Comparison of ENCODE assay signal across 8 cellular contexts in genomic region chr14:75176142-75176820, GRCh38. TPM values are rescaled to one million over a fixed set of nuclear protein-coding genes. Genes with fewer than 3 reads are reported as not detected.
DNase-seq lines count a peak whose midpoint lies in the region; ATAC-seq and TF ChIP-seq lines count a peak whose summit lies in the region.

Gene TMED10, minus strand, starts transcription at chr14:75176612. Its CDS starts 33 bp downstream, at chr14:75176579.

- H3K4me1 ChIP-seq in ES-I3 (ENCODE audit: insufficient read depth, low read length): peaks cover 3% of the 10 kb centered on the region; the same call in 1 of the 2 replicates
- H3K4me1 ChIP-seq in heart left ventricle: peaks cover 3 to 48% (median 25%) of the 10 kb centered on the region in 12 donors
- H3K4me1 ChIP-seq in upper lobe of left lung: peaks cover 28 to 37% (median 34%) of the 10 kb centered on the region in 4 donors

- H3K4me1 Mint-ChIP-seq in activated naive CD8-positive, alpha-beta T cell treated with anti-CD3 and anti-CD28 coated beads, Interleukin-2, amount 50 U/mL, for 24 hours: peaks cover 46% of the 10 kb centered on the region

- intact Hi-C loops in heart left ventricle (cut with DNase I): loop anchor here in 6 of 10 donors (1.0 to 10.0 kb wide), 11 partner anchors 34 to 121 kb away; partner anchors contain the start of genes FOS (in 3 of the 6) and NEK9 (in 2 of the 6)
- intact Hi-C loops in posterior cingulate gyrus (cut with DNase I): loop anchor here (2.0 to 5.0 kb wide), 3 partner anchors 43 to 121 kb away; no protein-coding TSS in a partner anchor

- H3K36me3 ChIP-seq in ES-I3 (ENCODE audit: insufficient read depth, low read length): no peaks in the 10 kb centered on the region
- H3K36me3 ChIP-seq in heart left ventricle: no peaks in the 10 kb centered on the region
- no peaks in the 10 kb centered on the region for H3K36me3 ChIP-seq in upper lobe of left lung

- TF ChIP-seq CTCF in heart left ventricle (IDR thresholded peaks at IDR 0.05) (peak in 2 of 12 donors; percentile 1 to 23), upper lobe of left lung (IDR thresholded peaks at IDR 0.05) (peak in 2 of 6 experiments; percentile 14 to 50)

- H3K27me3 Mint-ChIP-seq in activated naive CD8-positive, alpha-beta T cell treated with anti-CD3 and anti-CD28 coated beads, Interleukin-2, amount 50 U/mL, for 24 hours: no peaks in the 10 kb centered on the region

- H3K9me3 ChIP-seq in ES-I3 (ENCODE audit: control insufficient read depth, insufficient read depth, low read length) (no peaks in the 10 kb centered on the region), heart left ventricle (no peaks in the 10 kb centered on the region), upper lobe of left lung (no peaks in the 10 kb centered on the region)

- WGBS in heart left ventricle, 4 donors: 0 to 1% (median 0%) methylated on average over 25 to 49 of the region's 49 CpGs
- 0% methylated on average over 22 to 49 of the region's 49 CpGs for WGBS in upper lobe of left lung, 2 donors

- H3K4me3 ChIP-seq in heart left ventricle (peak within 1 kb of the TSS; percentile 70 to 99 (median 89)), upper lobe of left lung (peak within 1 kb of the TSS; percentile 59 to 83 (median 74))

- H3K36me3 Mint-ChIP-seq in activated naive CD8-positive, alpha-beta T cell treated with anti-CD3 and anti-CD28 coated beads, Interleukin-2, amount 50 U/mL, for 24 hours (ENCODE audit: low read depth): peaks cover 2% of the 10 kb centered on the region

- peak within 1 kb of the TSS; percentile 87 to 98 (median 96) for H3K27ac ChIP-seq in heart left ventricle
- peak within 1 kb of the TSS; percentile 93 to 99 (median 96) for H3K27ac ChIP-seq in upper lobe of left lung

- peak in 1 of 2 donors; percentile 36 for TF ChIP-seq POLR2A in heart left ventricle (IDR thresholded peaks at IDR 0.05)
- TF ChIP-seq POLR2A in upper lobe of left lung (IDR thresholded peaks at IDR 0.05): peak; percentile 21 to 87 (median 58)

- peak within 1 kb of the TSS; percentile 94 for H3K4me3 Mint-ChIP-seq in activated naive CD8-positive, alpha-beta T cell treated with anti-CD3 and anti-CD28 coated beads, Interleukin-2, amount 50 U/mL, for 24 hours

- DNase-seq in Kasumi-1 (lab: John Stamatoyannopoulos, UW): peak; percentile 95 to 96
- DNase-seq in SW480 (ENCODE audit: low spot score): peak; percentile 91
- peak; percentile 91 for DNase-seq in activated naive CD8-positive, alpha-beta T cell treated with anti-CD3 and anti-CD28 coated beads, Interleukin-2, amount 50 U/mL, for 24 hours
- peak; percentile 87 to 95 (median 90) for DNase-seq in heart left ventricle
- peak; percentile 85 to 98 (median 90) for DNase-seq in posterior cingulate gyrus
- DNase-seq in upper lobe of left lung: peak; percentile 85 to 94

- H3K9ac ChIP-seq in ES-I3 (ENCODE audit: low read depth, low read length): peak within 1 kb of the TSS; percentile 82

- peak in 1 of 4 donors; percentile 27 for TF ChIP-seq EP300 in upper lobe of left lung (IDR thresholded peaks at IDR 0.05)

- peak within 1 kb of the TSS; percentile 95 for H3K27ac Mint-ChIP-seq in activated naive CD8-positive, alpha-beta T cell treated with anti-CD3 and anti-CD28 coated beads, Interleukin-2, amount 50 U/mL, for 24 hours

- H3K9me3 Mint-ChIP-seq in activated naive CD8-positive, alpha-beta T cell treated with anti-CD3 and anti-CD28 coated beads, Interleukin-2, amount 50 U/mL, for 24 hours: no peaks in the 10 kb centered on the region

- H3K27me3 ChIP-seq in heart left ventricle (no peaks in the 10 kb centered on the region), upper lobe of left lung (no peaks in the 10 kb centered on the region)

- ATAC-seq in GM21825 (IDR thresholded peaks at IDR 0.05; ENCODE audit: unreplicated experiment) (peak; percentile 70), heart left ventricle (peak; percentile 95 to 97 (median 96)), upper lobe of left lung (ENCODE audit: low FRiP score in 2 of 2) (peak; percentile 96 to 97)
- peak; percentile 84 for ATAC-seq in activated naive CD8-positive, alpha-beta T cell treated with anti-CD3 and anti-CD28 coated beads, Interleukin-2, amount 50 U/mL, for 24 hours

RNA-seq across cellular contexts. Expression of gene TMED10, which starts in this region (rescaled TPM):
- total RNA-seq in heart left ventricle (100 to 1,000 TPM; 235 to 362 (median 275) TPM), upper lobe of left lung (100 to 1,000 TPM in 4 of 6 donors, 10 to 100 TPM in 2; 72.3 to 314 (median 186) TPM)
- 100 to 1,000 TPM in 1 of 2 donors, 10 to 100 TPM in 1; 56.4 to 398 TPM for polyA plus RNA-seq in heart left ventricle

Comparison
In these comparisons a context has a peak if more than half of its experiments do, and no peak if none do; other contexts are left out.
1. Peak in every context shown above with its lines: DNase-seq, ATAC-seq, H3K4me3 ChIP-seq and H3K27ac ChIP-seq.